ENCODE assay signal across 16 cellular contexts in the genomic region with DNA sequence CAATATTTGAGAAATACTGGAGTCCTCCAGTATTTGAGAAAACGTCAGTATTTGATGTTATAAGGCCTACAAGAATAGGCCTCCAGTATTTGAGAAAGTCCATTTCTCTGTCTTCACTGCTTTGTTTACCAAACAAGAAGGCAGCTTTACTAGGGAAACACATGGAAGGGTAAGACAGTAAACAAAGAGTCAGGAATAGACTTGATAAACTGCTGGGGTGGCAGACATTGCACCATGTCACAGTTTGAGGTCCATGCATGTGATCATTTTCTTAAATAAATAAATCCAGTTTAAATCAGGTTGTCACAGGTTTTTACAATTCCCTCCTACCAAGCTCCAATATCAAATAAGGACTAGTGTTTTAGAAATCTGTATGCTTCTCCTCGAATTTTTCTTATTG.
DNase-seq lines count a peak whose midpoint lies in the region; TF ChIP-seq lines count a peak whose summit lies in the region.
"Had no signal": no experiment of that assay in that cellular context is flagged by ENCODE, and none has a peak within 500 bp of the region (broad histone marks: within the 10 kb centered on the region; RNA-seq: fewer than 3 reads in every experiment).

No MANE protein-coding gene starts in this region.

- H3K4me3 Mint-ChIP-seq in progenitor cell of endocrine pancreas (ENCODE audit: low read depth) = no peak overlapping the region
- H3K4me3 Mint-ChIP-seq: B cell; CD4-positive, alpha-beta T cell; H9 had no signal

- H3K9me2 ChIP-seq in hepatocyte (replicated peaks; ENCODE audit: insufficient read depth) = no peaks in the 10 kb centered on the region

- no peak overlapping the region for H3K9ac ChIP-seq in HUES48 (ENCODE audit: low read depth, low read length)
- H3K9ac ChIP-seq: GM23248 had no signal

- H3K27ac Mint-ChIP-seq in progenitor cell of endocrine pancreas = no peak overlapping the region
- H3K27ac Mint-ChIP-seq: B cell; CD4-positive, alpha-beta T cell; H9 had no signal

- H3K27ac ChIP-seq in 22Rv1 (peak overlapping the region; percentile 55), HUES48 (ENCODE audit: low read depth, low read length) (peak overlapping the region; percentile 30), hepatocyte (peak overlapping the region; percentile 36)
- H3K27ac ChIP-seq: GM23248 had no signal

- H3K79me2 ChIP-seq in hepatocyte = no peaks in the 10 kb centered on the region

- no peaks in the 10 kb centered on the region for H3K9me3 ChIP-seq in HUES48 (ENCODE audit: control insufficient read depth, insufficient read depth, low read length)
- H3K9me3 ChIP-seq in hepatocyte (ENCODE audit: low read depth) = no peaks in the 10 kb centered on the region

- H3K36me3 ChIP-seq in HUES48 (ENCODE audit: control insufficient read depth, insufficient read depth, low read length) (no peaks in the 10 kb centered on the region), hepatocyte (replicated peaks; ENCODE audit: insufficient read depth, low read depth) (no peaks in the 10 kb centered on the region)

- H3K27me3 ChIP-seq in HUES48 (ENCODE audit: control insufficient read depth, insufficient read depth, low read length) = no peaks in the 10 kb centered on the region
- H3K27me3 ChIP-seq in hepatocyte = no peaks in the 10 kb centered on the region

- WGBS in hepatocyte (ENCODE audit: low lambda C conversion rate, missing lambda C conversion rate) = 38% methylated on average over 2 of the region's 2 CpGs

- no peaks in the 10 kb centered on the region for H4K20me1 ChIP-seq in hepatocyte (ENCODE audit: insufficient read depth, poor library complexity, severe bottlenecking)

- H3K4me3 ChIP-seq in HUES48 (ENCODE audit: low read depth, low read length) (no peak overlapping the region), hepatocyte (no peak overlapping the region)
- H3K4me3 ChIP-seq: GM23248, K562 had no signal

- no peaks in the 10 kb centered on the region for H3K9me3 Mint-ChIP-seq in progenitor cell of endocrine pancreas (ENCODE audit: low read depth)
- H3K9me3 Mint-ChIP-seq: H9 had no signal

- peaks cover 36% of the 10 kb centered on the region for H3K4me1 Mint-ChIP-seq in progenitor cell of endocrine pancreas (ENCODE audit: low read depth)
- H3K4me1 Mint-ChIP-seq: B cell had no signal

- no peaks in the 10 kb centered on the region for H3K36me3 Mint-ChIP-seq in progenitor cell of endocrine pancreas (ENCODE audit: insufficient read depth)

- H3K4me1 ChIP-seq in HUES48 (ENCODE audit: control insufficient read depth, insufficient read depth, low read length) (peaks cover 22% of the 10 kb centered on the region; the same call in 1 of the 2 replicates), hepatocyte (ENCODE audit: insufficient read depth) (peaks cover 4% of the 10 kb centered on the region)

- H2AFZ ChIP-seq in hepatocyte = no peak overlapping the region
- H2AFZ ChIP-seq: GM23248 had no signal

- H3K27me3 Mint-ChIP-seq in progenitor cell of endocrine pancreas = no peaks in the 10 kb centered on the region
- H3K27me3 Mint-ChIP-seq: B cell; CD4-positive, alpha-beta T cell had no signal

- DNase-seq in NCI-H82 (lab: John Stamatoyannopoulos, UW) (peak; percentile 64), hepatocyte (ENCODE audit: low spot score) (no peak), putamen (ENCODE audit: low spot score) (no peak), progenitor cell of endocrine pancreas (ENCODE audit: low spot score, unreplicated experiment) (no peak)
- no peak for DNase-seq in stimulated activated CD8-positive, alpha-beta memory T cell treated with anti-CD3 and anti-CD28 coated beads, Interleukin-4, amount 100 ng/mL, for 48 hours
- DNase-seq: C1 segment of cervical spinal cord; Calu3; CD4-positive, alpha-beta T cell; DMS153; GF-D8; GM23248; H9 had no signal

- no peak for TF ChIP-seq CTCF in 22Rv1 (IDR thresholded peaks at IDR 0.05)
- no peak for TF ChIP-seq CTCF in hepatocyte (IDR thresholded peaks at IDR 0.05; ENCODE audit: poor library complexity)
- TF ChIP-seq CTCF in progenitor cell of endocrine pancreas (IDR thresholded peaks at IDR 0.05; ENCODE audit: unreplicated experiment) = no peak

- H3K4me2 ChIP-seq in hepatocyte = no peak overlapping the region
